11 cellular contexts compared by ENCODE assay signal in genomic region chr5:113682497-113683136, GRCh38.
DNase-seq lines count a peak whose midpoint lies in the region; ATAC-seq and TF ChIP-seq lines count a peak whose summit lies in the region.
"Had no signal": no experiment of that assay in that cellular context is flagged by ENCODE, and none has a peak within 500 bp of the region (broad histone marks: within the 10 kb centered on the region; RNA-seq: fewer than 3 reads in every experiment).

No MANE protein-coding gene starts in this region.

- BruUV-seq in Panc1 (replicated peaks; lab: Mats Ljungman, UMichigan), result no TSS peak

- H3K9me3 ChIP-seq in BE2C, result no peaks in the 10 kb centered on the region
- no peaks in the 10 kb centered on the region for H3K9me3 ChIP-seq in Panc1 (ENCODE audit: control insufficient read depth, insufficient read depth, low read depth, low read length)

- no peak overlapping the region for H3K4me3 ChIP-seq in BE2C (ENCODE audit: low read depth, low read length)
- H3K4me3 ChIP-seq in Panc1 (ENCODE audit: low read depth in 2 of 2, low read length in 2 of 2), result no peak overlapping the region
- H3K4me3 ChIP-seq in fibroblast of pulmonary artery (replicated peaks; ENCODE audit: low read depth, low read length), result no peak overlapping the region

- no peak overlapping the region for H3K27ac ChIP-seq in Panc1 (ENCODE audit: low read length)

- DNase-seq in BE2C (no peak), Panc1 (ENCODE audit: low read depth, low spot score) (no peak), fibroblast of pulmonary artery (ENCODE audit: low read depth) (peak; percentile 4), posterior cingulate gyrus (no peak), COLO668 (lab: John Stamatoyannopoulos, UW; ENCODE audit: unreplicated experiment) (no peak), T-helper 1 cell (no peak)
- DNase-seq: CD8-positive, alpha-beta T cell; small intestine; T-helper 2 cell had no signal

- CTCF ChIA-PET in Panc1 (lab: Charles Lee), result no interaction called here

- H3K36me3 ChIP-seq in BE2C (no peaks in the 10 kb centered on the region), Panc1 (ENCODE audit: control insufficient read depth, insufficient read depth, low read length) (no peaks in the 10 kb centered on the region)

- POLR2A ChIA-PET in Panc1 (lab: Charles Lee), result no interaction called here

- in situ Hi-C loops in Panc1 (cut with HindIII; ENCODE audit: low pct_unique_long_range_greater_than_20kb, low sequenced_read_pairs), result no loop called here

- TF ChIP-seq CTCF in BE2C (IDR thresholded peaks at IDR 0.05; ENCODE audit: low read depth, low read length) (peak; percentile 28; the same call in 1 of the 2 replicates), Panc1 (IDR thresholded peaks at IDR 0.05) (peak; percentile 20; the same call in 1 of the 2 replicates), fibroblast of pulmonary artery (IDR thresholded peaks at IDR 0.05; ENCODE audit: low read length, missing control alignments) (no peak)

- H3K4me1 ChIP-seq in BE2C (no peaks in the 10 kb centered on the region), Panc1 (ENCODE audit: control insufficient read depth, insufficient read depth, low read length) (no peaks in the 10 kb centered on the region)

- ATAC-seq in HG03432 (IDR thresholded peaks at IDR 0.05; ENCODE audit: unreplicated experiment) (peak; percentile 51), Panc1 (no peak), HG02588 (IDR thresholded peaks at IDR 0.05; ENCODE audit: unreplicated experiment) (no peak)
- ATAC-seq: CD8-positive, alpha-beta T cell had no signal

- intact Hi-C loops in Panc1 (cut with micrococcal nuclease; ENCODE audit: unreplicated experiment), result loop anchor here (10.0 kb wide), 1 partner anchor 672 kb away; no protein-coding TSS in a partner anchor
- intact Hi-C loops in posterior cingulate gyrus (cut with DNase I), result no loop called here

- H3K27me3 ChIP-seq in BE2C (peaks cover 5% of the 10 kb centered on the region; the same call in 1 of the 2 replicates), Panc1 (ENCODE audit: control insufficient read depth, insufficient read depth, low read length) (no peaks in the 10 kb centered on the region)
